1 cellular context compared by ENCODE assay signal in the genomic region with DNA sequence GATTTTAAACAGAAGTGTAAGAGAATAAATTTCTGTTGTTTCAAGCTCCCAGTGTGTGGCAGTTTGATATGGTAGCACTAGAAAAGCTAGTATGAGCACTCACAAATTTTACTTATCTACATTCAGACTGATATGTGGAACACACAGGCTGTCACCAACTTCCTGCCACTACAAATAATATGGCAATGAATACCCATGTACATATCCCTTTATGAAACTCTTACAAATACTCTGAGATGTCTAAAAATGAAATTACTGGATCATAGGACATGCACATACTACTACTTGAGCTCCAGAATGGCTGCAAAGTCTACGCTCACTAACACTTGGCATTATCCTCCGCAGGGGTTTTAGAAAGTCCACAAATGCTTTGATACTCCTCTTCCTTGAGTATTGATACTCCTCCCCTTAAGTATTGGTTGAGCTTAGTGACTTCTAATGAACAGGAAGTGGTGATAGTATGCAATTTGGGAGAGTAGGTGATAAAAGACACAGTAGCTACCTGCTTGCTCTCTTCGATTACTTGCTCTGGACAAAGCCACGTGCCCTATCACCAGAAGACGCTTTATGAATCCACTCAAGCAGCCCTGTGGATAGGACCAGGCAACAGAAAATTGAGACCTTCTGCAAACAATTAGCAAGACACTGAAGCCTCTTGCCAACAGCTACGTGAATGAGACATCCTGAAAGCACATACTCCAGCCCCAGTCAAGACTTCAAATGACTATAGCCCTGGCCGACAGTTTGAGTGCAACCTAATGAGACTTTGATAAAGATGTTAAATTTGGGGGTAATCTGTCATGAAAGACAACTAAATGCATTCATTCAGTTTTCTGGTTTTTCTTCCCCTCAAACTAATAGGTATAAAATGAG.
TF ChIP-seq lines count a peak whose summit lies in the region.

No MANE protein-coding gene starts in this region.

TF ChIP-seq in GM23338, 12 proteins besides CTCF, POLR2A, EP300 and RAD21 (continued from another document):
- TF ChIP-seq, protein P1, sequence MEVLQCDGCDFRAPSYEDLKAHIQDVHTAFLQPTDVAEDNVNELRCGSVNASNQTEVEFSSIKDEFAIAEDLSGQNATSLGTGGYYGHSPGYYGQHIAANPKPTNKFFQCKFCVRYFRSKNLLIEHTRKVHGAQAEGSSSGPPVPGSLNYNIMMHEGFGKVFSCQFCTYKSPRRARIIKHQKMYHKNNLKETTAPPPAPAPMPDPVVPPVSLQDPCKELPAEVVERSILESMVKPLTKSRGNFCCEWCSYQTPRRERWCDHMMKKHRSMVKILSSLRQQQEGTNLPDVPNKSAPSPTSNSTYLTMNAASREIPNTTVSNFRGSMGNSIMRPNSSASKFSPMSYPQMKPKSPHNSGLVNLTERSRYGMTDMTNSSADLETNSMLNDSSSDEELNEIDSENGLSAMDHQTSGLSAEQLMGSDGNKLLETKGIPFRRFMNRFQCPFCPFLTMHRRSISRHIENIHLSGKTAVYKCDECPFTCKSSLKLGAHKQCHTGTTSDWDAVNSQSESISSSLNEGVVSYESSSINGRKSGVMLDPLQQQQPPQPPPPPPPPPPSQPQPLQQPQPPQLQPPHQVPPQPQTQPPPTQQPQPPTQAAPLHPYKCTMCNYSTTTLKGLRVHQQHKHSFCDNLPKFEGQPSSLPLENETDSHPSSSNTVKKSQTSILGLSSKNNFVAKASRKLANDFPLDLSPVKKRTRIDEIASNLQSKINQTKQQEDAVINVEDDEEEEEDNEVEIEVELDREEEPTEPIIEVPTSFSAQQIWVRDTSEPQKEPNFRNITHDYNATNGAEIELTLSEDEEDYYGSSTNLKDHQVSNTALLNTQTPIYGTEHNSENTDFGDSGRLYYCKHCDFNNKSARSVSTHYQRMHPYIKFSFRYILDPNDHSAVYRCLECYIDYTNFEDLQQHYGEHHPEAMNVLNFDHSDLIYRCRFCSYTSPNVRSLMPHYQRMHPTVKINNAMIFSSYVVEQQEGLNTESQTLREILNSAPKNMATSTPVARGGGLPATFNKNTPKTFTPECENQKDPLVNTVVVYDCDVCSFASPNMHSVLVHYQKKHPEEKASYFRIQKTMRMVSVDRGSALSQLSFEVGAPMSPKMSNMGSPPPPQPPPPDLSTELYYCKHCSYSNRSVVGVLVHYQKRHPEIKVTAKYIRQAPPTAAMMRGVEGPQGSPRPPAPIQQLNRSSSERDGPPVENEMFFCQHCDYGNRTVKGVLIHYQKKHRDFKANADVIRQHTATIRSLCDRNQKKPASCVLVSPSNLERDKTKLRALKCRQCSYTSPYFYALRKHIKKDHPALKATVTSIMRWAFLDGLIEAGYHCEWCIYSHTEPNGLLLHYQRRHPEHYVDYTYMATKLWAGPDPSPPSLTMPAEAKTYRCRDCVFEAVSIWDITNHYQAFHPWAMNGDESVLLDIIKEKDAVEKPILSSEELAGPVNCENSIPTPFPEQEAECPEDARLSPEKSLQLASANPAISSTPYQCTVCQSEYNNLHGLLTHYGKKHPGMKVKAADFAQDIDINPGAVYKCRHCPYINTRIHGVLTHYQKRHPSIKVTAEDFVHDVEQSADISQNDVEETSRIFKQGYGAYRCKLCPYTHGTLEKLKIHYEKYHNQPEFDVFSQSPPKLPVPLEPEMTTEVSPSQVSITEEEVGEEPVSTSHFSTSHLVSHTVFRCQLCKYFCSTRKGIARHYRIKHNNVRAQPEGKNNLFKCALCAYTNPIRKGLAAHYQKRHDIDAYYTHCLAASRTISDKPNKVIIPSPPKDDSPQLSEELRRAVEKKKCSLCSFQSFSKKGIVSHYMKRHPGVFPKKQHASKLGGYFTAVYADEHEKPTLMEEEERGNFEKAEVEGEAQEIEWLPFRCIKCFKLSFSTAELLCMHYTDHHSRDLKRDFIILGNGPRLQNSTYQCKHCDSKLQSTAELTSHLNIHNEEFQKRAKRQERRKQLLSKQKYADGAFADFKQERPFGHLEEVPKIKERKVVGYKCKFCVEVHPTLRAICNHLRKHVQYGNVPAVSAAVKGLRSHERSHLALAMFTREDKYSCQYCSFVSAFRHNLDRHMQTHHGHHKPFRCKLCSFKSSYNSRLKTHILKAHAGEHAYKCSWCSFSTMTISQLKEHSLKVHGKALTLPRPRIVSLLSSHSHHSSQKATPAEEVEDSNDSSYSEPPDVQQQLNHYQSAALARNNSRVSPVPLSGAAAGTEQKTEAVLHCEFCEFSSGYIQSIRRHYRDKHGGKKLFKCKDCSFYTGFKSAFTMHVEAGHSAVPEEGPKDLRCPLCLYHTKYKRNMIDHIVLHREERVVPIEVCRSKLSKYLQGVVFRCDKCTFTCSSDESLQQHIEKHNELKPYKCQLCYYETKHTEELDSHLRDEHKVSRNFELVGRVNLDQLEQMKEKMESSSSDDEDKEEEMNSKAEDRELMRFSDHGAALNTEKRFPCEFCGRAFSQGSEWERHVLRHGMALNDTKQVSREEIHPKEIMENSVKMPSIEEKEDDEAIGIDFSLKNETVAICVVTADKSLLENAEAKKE (CRISPR knock-in tag; IDR thresholded peaks at IDR 0.05): no peak
- no peak for TF ChIP-seq EZH2 (IDR thresholded peaks at IDR 0.05; ENCODE audit: low read depth, unreplicated experiment)
